In genomic region chr6:84764332-84765049, GRCh38 we compare ENCODE assay signal across 9 cellular contexts. TPM values are rescaled to one million over a fixed set of nuclear protein-coding genes. Genes with fewer than 3 reads are reported as not detected.
DNase-seq lines count a peak whose midpoint lies in the region; TF ChIP-seq lines count a peak whose summit lies in the region.
"Had no signal": no experiment of that assay in that cellular context is flagged by ENCODE, and none has a peak within 500 bp of the region (broad histone marks: within the 10 kb centered on the region; RNA-seq: fewer than 3 reads in every experiment).

Gene TBX18 (minus strand): TSS chr6:84764598. CDS start chr6:84764181, 417 bp downstream.

- intact Hi-C loops in sigmoid colon (cut with DNase I) = no loop called here

- TF ChIP-seq CTCF in brain microvascular endothelial cell (IDR thresholded peaks at IDR 0.05; ENCODE audit: low read depth, low read length, missing control alignments) (no peak), sigmoid colon (IDR thresholded peaks at IDR 0.05) (no peak)

- peak within 1 kb of the TSS; percentile 76 for H3K4me3 ChIP-seq in brain microvascular endothelial cell (ENCODE audit: low read depth, low read length)
- H3K4me3 ChIP-seq in iPS-20b (ENCODE audit: low read length) = peak within 1 kb of the TSS; percentile 82
- H3K4me3 ChIP-seq in sigmoid colon = peak within 1 kb of the TSS; percentile 7 to 45 (median 36)

- no peak for TF ChIP-seq EP300 in sigmoid colon (IDR thresholded peaks at IDR 0.05)

- no peaks in the 10 kb centered on the region for H3K27me3 ChIP-seq in brain microvascular endothelial cell (replicated peaks)
- peaks cover 100% of the 10 kb centered on the region for H3K27me3 ChIP-seq in iPS-20b (ENCODE audit: insufficient read depth, low read length)
- peaks cover 75 to 100% (median 90%) of the 10 kb centered on the region in 3 donors for H3K27me3 ChIP-seq in sigmoid colon

- H3K9ac ChIP-seq in iPS-20b (ENCODE audit: low read depth, low read length) = no peak within 1 kb of the TSS

- H3K27ac ChIP-seq in brain microvascular endothelial cell (peak within 1 kb of the TSS; percentile 96), iPS-20b (ENCODE audit: low read length) (no peak within 1 kb of the TSS), sigmoid colon (peak within 1 kb of the TSS; percentile 46 to 97 (median 57))

- H3K36me3 ChIP-seq in brain microvascular endothelial cell (replicated peaks) (peaks cover 16% of the 10 kb centered on the region), iPS-20b (ENCODE audit: insufficient read depth, low read depth, low read length) (no peaks in the 10 kb centered on the region), sigmoid colon (no peaks in the 10 kb centered on the region)

- TF ChIP-seq POLR2A in sigmoid colon (IDR thresholded peaks at IDR 0.05) = no peak

- H3K9me3 ChIP-seq in iPS-20b (ENCODE audit: insufficient read depth, low read depth, low read length) (no peaks in the 10 kb centered on the region), sigmoid colon (no peaks in the 10 kb centered on the region)

- DNase-seq in GM04504 (ENCODE audit: low read depth) (peak; percentile 96), NCI-H2081 treated with DMSO at 0.1 percent for 48 hours (lab: John Stamatoyannopoulos, UW) (peak; percentile 81), brain microvascular endothelial cell (peak; percentile 100), sigmoid colon (peak; percentile 91), HT-29 (ENCODE audit: low spot score) (no peak), NCI-H2029 treated with DMSO at 0.1 percent for 48 hours (lab: John Stamatoyannopoulos, UW) (no peak), Kasumi-1 (lab: John Stamatoyannopoulos, UW) (no peak)

- H3K4me1 ChIP-seq in iPS-20b (ENCODE audit: insufficient read depth, low read length) (peaks cover 5% of the 10 kb centered on the region; the same call in 1 of the 2 replicates), sigmoid colon (peaks cover 0 to 26% (median 20%) of the 10 kb centered on the region in 4 donors)

- WGBS in sigmoid colon, 2 donors = 3 to 10% methylated on average over 42 of the region's 42 CpGs

- in situ Hi-C loops in brain microvascular endothelial cell (cut with HindIII; ENCODE audit: low pct_ligation_motif_present, low sequenced_read_pairs) = no loop called here

RNA-seq across cellular contexts. Expression of gene TBX18, which starts in this region (rescaled TPM):
- total RNA-seq in sigmoid colon = 1 to 10 TPM in 2 of 4 donors, under 1 TPM in 2; 0.27 to 4.6 (median 1.5) TPM
- 1 to 10 TPM in 1 of 3 donors, under 1 TPM in 2; under 0.01 to 1.2 (median 0.32) TPM for polyA plus RNA-seq in sigmoid colon
- not detected in 2 replicates for total RNA-seq in HT-29 (2014; rRNA removed; shearing (Covaris generic))
- total RNA-seq: M059J had no signal

Comparison
In these comparisons a context has a peak if more than half of its experiments do, and no peak if none do; other contexts are left out.
1. DNase-seq: peak in GM04504 (single experiment), NCI-H2081 treated with DMSO at 0.1 percent for 48 hours (single experiment), brain microvascular endothelial cell (single experiment) and sigmoid colon (single experiment); none in HT-29 (single experiment), NCI-H2029 treated with DMSO at 0.1 percent for 48 hours (single experiment) and Kasumi-1 (0 of 2).
2. Peak in every context shown above with its lines, with median percentiles within 50 percentile points of each other: H3K4me3 ChIP-seq.